Comparison of ENCODE assay signal across 13 cellular contexts in genomic region chr15:25810154-25810553, GRCh38. TPM values are rescaled to one million over a fixed set of nuclear protein-coding genes. Genes with fewer than 3 reads are reported as not detected.
"Had no signal": no experiment of that assay in that cellular context is flagged by ENCODE, and none has a peak within 500 bp of the region (broad histone marks: within the 10 kb centered on the region; RNA-seq: fewer than 3 reads in every experiment).

No MANE protein-coding gene starts in this region.

- H3K27ac ChIP-seq: coronary artery, left ventricle myocardium inferior, psoas muscle, spleen had no signal

- H3K27ac Mint-ChIP-seq: stimulated activated naive B cell treated with anti-CD40 and anti-IgM and Interleukin-4, amounts not matched to agents 10 μg/mL and 1 μg/mL and 100 μg/mL, for 72 hours had no signal

- H3K4me1 ChIP-seq: left ventricle myocardium inferior, psoas muscle had no signal

- H3K4me3 ChIP-seq: coronary artery, left ventricle myocardium inferior, psoas muscle, spleen had no signal

- DNase-seq: effector CD8-positive, alpha-beta T cell; left ventricle myocardium inferior; mesenchymal stem cell; psoas muscle; spleen; stimulated activated CD4-positive, alpha-beta T cell treated with anti-CD3 and anti-CD28 coated beads, Interleukin-1b, Interleukin-23, amount 100 ng/mL, for 48 hours; stimulated activated naive B cell treated with anti-CD40 and anti-IgM and Interleukin-4, amounts not matched to agents 10 μg/mL and 1 μg/mL and 100 μg/mL, for 72 hours; trophoblast cell had no signal

- FAIRE-seq: frontal cortex, keratinocyte had no signal

- H3K4me3 Mint-ChIP-seq: activated CD4-positive, alpha-beta memory T cell treated with anti-CD3 and anti-CD28 coated beads for 36 hours; stimulated activated naive B cell treated with anti-CD40 and anti-IgM and Interleukin-4, amounts not matched to agents 10 μg/mL and 1 μg/mL and 100 μg/mL, for 72 hours had no signal

- ATAC-seq: psoas muscle, sciatic nerve had no signal

- H3K36me3 ChIP-seq: left ventricle myocardium inferior, spleen had no signal

- H3K9me3 Mint-ChIP-seq: activated CD4-positive, alpha-beta memory T cell treated with anti-CD3 and anti-CD28 coated beads for 36 hours had no signal

- H3K36me3 Mint-ChIP-seq: stimulated activated naive B cell treated with anti-CD40 and anti-IgM and Interleukin-4, amounts not matched to agents 10 μg/mL and 1 μg/mL and 100 μg/mL, for 72 hours had no signal

- H3K9me3 ChIP-seq: left ventricle myocardium inferior, psoas muscle, spleen had no signal

- H3K27me3 Mint-ChIP-seq: activated CD4-positive, alpha-beta memory T cell treated with anti-CD3 and anti-CD28 coated beads for 36 hours had no signal

RNA-seq across cellular contexts. Expression of gene ATP10A, which starts 53.0 kb away (rescaled TPM):
- polyA plus RNA-seq: keratinocyte had no signal
